In the genomic region with DNA sequence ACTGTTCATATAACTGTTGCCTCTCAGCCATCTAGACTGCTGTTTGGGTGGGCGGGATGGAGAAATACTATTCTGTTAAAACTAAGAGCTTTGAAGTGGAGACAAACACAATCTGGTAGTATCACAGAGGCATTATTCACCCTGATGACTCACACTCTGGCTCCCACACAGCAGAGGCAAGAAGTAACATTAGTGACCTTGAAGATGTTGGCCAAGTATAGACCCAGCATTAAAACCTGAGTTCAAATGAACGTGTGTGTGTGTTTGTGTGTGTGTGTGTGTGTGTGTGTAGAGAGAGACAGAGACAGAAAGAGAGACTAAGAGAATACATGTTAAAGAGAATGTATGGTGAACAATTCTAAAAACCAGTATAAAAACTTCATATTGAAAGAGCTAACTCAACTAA, we compare ENCODE assay signal across 8 cellular contexts. TPM values are rescaled to one million over a fixed set of nuclear protein-coding genes. Genes with fewer than 3 reads are reported as not detected.
DNase-seq lines count a peak whose midpoint lies in the region; ATAC-seq and TF ChIP-seq lines count a peak whose summit lies in the region.

No MANE protein-coding gene starts in this region.

- H3K4me3 ChIP-seq in CD8-positive, alpha-beta memory T cell (ENCODE audit: low read length) = no peak overlapping the region
- H3K4me3 ChIP-seq in MG63 = no peak overlapping the region

- peaks cover 67% of the 10 kb centered on the region for H3K4me1 ChIP-seq in CD8-positive, alpha-beta memory T cell (ENCODE audit: insufficient read depth, low read length)
- H3K4me1 ChIP-seq in foreskin keratinocyte = no peaks in the 10 kb centered on the region

- no peaks in the 10 kb centered on the region for H3K27me3 ChIP-seq in CD8-positive, alpha-beta memory T cell (ENCODE audit: insufficient read depth, low read length, poor library complexity, severe bottlenecking)
- H3K27me3 ChIP-seq in MG63 (no peaks in the 10 kb centered on the region), foreskin keratinocyte (no peaks in the 10 kb centered on the region)

- no peak for TF ChIP-seq CTCF in foreskin keratinocyte (conservative IDR thresholded peaks at IDR 0.05)

- peaks cover 58 to 78% (median 76%) of the 10 kb centered on the region in 3 donors for H3K4me1 Mint-ChIP-seq in CD8-positive, alpha-beta memory T cell

- POLR2A ChIA-PET in CD8-positive, alpha-beta memory T cell (lab: Charles Lee) = interaction anchor here (1.3 to 4.7 kb wide), 2 partner anchors 22 to 480 kb away, joined by 3 to 33 read pairs; partner anchors contain the start of gene ACVR1

- CTCF ChIA-PET in CD8-positive, alpha-beta memory T cell (lab: Charles Lee) = interaction anchor here (0.9 to 8.6 kb wide), 6 partner anchors 23 to 596 kb away, joined by 3 to 58 read pairs (median 4); partner anchors contain the start of genes ACVR1 and ACVR1C

- H3K27me3 Mint-ChIP-seq in CD8-positive, alpha-beta memory T cell = no peaks in the 10 kb centered on the region

- peak in 3 of 5 donors; percentile 19 to 73 (median 28) for DNase-seq in CD8-positive, alpha-beta memory T cell
- peak; percentile 82 for DNase-seq in MG63
- DNase-seq in activated T-cell treated with anti-CD3 and anti-CD28 coated beads for 1 hour (ENCODE audit: low read depth) = peak; percentile 21
- DNase-seq in foreskin keratinocyte = peak; percentile 53 to 79
- DNase-seq in stimulated activated CD8-positive, alpha-beta memory T cell treated with anti-CD3 and anti-CD28 coated beads, Interleukin-2, amount 100 ng/mL, for 48 hours (ENCODE audit: low read depth in 2 of 2) = peak; percentile 45 to 48
- DNase-seq in SHP77 (lab: John Stamatoyannopoulos, UW) = no peak
- no peak for DNase-seq in germinal center (ENCODE audit: low spot score)
- DNase-seq in SKM-1 treated with dmso at 0.1 percent for 144 hours (lab: John Stamatoyannopoulos, UW; ENCODE audit: unreplicated experiment) = no peak

- H3K4me3 Mint-ChIP-seq in CD8-positive, alpha-beta memory T cell = peak overlapping the region; percentile 46 to 91 (median 86)

- peak overlapping the region; percentile 45 for H3K27ac ChIP-seq in CD8-positive, alpha-beta memory T cell (ENCODE audit: low read depth, low read length)
- no peak overlapping the region for H3K27ac ChIP-seq in foreskin keratinocyte

- H3K36me3 Mint-ChIP-seq in CD8-positive, alpha-beta memory T cell = no peaks in the 10 kb centered on the region

- no peaks in the 10 kb centered on the region for H3K36me3 ChIP-seq in CD8-positive, alpha-beta memory T cell (ENCODE audit: insufficient read depth, low read length)
- H3K36me3 ChIP-seq in MG63 = no peaks in the 10 kb centered on the region

- no peaks in the 10 kb centered on the region for H3K9me3 Mint-ChIP-seq in CD8-positive, alpha-beta memory T cell

- H3K27ac Mint-ChIP-seq in CD8-positive, alpha-beta memory T cell = peak overlapping the region; percentile 79 to 100 (median 99)

- H3K9me3 ChIP-seq in CD8-positive, alpha-beta memory T cell (ENCODE audit: low read length) = no peaks in the 10 kb centered on the region
- peaks cover 5% of the 10 kb centered on the region; the same call in 1 of the 2 replicates for H3K9me3 ChIP-seq in MG63

- peak; percentile 90 for ATAC-seq in foreskin keratinocyte

RNA-seq across cellular contexts. Expression of gene ACVR1, which starts 22.5 kb away (rescaled TPM):
- total RNA-seq in CD8-positive, alpha-beta memory T cell = 10 to 100 TPM; 14.8 to 18.3 TPM
- 9.5 TPM for polyA plus RNA-seq in CD8-positive, alpha-beta memory T cell
- total RNA-seq in MG63 (2014; rRNA removed; shearing (Covaris generic); ENCODE audit: low replicate concordance) = 1.9 and 5.9 TPM in 2 replicates
- 24.4 and 28.3 TPM in 2 replicates for total RNA-seq in foreskin keratinocyte
- polyA plus RNA-seq in foreskin keratinocyte = 13.2 and 13.7 TPM in 2 replicates

Comparison
In these comparisons a context has a peak if more than half of its experiments do, and no peak if none do; other contexts are left out.
1. DNase-seq: peak in CD8-positive, alpha-beta memory T cell (3 of 5), MG63 (single experiment), activated T-cell treated with anti-CD3 and anti-CD28 coated beads for 1 hour (single experiment), foreskin keratinocyte (2 of 2) and stimulated activated CD8-positive, alpha-beta memory T cell treated with anti-CD3 and anti-CD28 coated beads, Interleukin-2, amount 100 ng/mL, for 48 hours (2 of 2); none in SHP77 (0 of 2), germinal center (single experiment) and SKM-1 treated with dmso at 0.1 percent for 144 hours (single experiment).